In the genomic region with DNA sequence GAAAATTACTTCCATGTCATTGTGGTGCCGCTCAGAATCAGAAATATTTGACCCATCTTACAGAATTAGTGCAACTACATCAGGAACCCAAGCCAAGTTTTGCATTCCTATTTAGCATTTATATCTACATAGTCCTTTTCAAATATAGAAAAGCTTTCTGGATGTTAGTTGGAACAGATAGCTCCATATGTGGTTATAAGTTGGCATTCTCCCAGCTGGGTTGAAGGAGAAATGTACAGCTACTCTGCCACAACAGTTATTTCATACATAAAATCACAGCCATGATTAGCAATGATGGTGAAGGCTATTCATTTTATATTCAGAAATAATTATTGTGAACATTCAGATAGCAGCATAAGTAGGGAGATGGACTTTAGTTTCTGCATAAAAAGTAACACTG, we compare ENCODE assay signal across 20 cellular contexts. TPM values are rescaled to one million over a fixed set of nuclear protein-coding genes. Genes with fewer than 3 reads are reported as not detected.
DNase-seq lines count a peak whose midpoint lies in the region; ATAC-seq and TF ChIP-seq lines count a peak whose summit lies in the region.
"Had no signal": no experiment of that assay in that cellular context is flagged by ENCODE, and none has a peak within 500 bp of the region (broad histone marks: within the 10 kb centered on the region; RNA-seq: fewer than 3 reads in every experiment).

No MANE protein-coding gene starts in this region.

- no peak overlapping the region for H3K4me3 ChIP-seq in DOHH2 (ENCODE audit: low read length)
- no peak overlapping the region for H3K4me3 ChIP-seq in IMR-90 (ENCODE audit: insufficient read depth, low read depth, low read length)
- H3K4me3 ChIP-seq in right lobe of liver = no peak overlapping the region
- H3K4me3 ChIP-seq: GM23248 had no signal

- peaks cover 0 to 1% (median 0%) of the 10 kb centered on the region in 5 donors for H3K27me3 Mint-ChIP-seq in naive thymus-derived CD8-positive, alpha-beta T cell

- no peaks in the 10 kb centered on the region for H3K9me1 ChIP-seq in IMR-90 (ENCODE audit: insufficient read depth, low read length)

- no peak overlapping the region for H2BK5ac ChIP-seq in IMR-90 (ENCODE audit: low read depth, low read length, poor library complexity, severe bottlenecking)

- no peaks in the 10 kb centered on the region for H3K79me1 ChIP-seq in IMR-90 (ENCODE audit: low read depth in 1 of 2, low read length in 2 of 2)

- WGBS in IMR-90 (ENCODE audit: extremely low coverage in 2 of 2, insufficient read length in 1 of 2), 2 experiments = no CpG with 5 or more reads among the region's 1 CpG
- WGBS in right lobe of liver (ENCODE audit: insufficient coverage, low coverage, low lambda C conversion rate, missing lambda C conversion rate) = 70% methylated on average over 1 of the region's 1 CpG

- peaks cover 0 to 8% (median 0%) of the 10 kb centered on the region in 9 donors for H3K9me3 Mint-ChIP-seq in naive thymus-derived CD8-positive, alpha-beta T cell

- H3K9me2 ChIP-seq in DOHH2 (replicated peaks; ENCODE audit: control insufficient read depth, low read length) = no peaks in the 10 kb centered on the region

- peaks cover 0 to 4% (median 0%) of the 10 kb centered on the region in 3 donors for H3K36me3 Mint-ChIP-seq in naive thymus-derived CD8-positive, alpha-beta T cell

- H3K14ac ChIP-seq in IMR-90 (replicated peaks; ENCODE audit: low read depth, low read length) = no peak overlapping the region

- H3K9ac ChIP-seq in IMR-90 (ENCODE audit: low read depth, low read length) = no peak overlapping the region
- H3K9ac ChIP-seq: GM23248, KMS-11 had no signal

- H3K4me1 ChIP-seq in DOHH2 (ENCODE audit: control insufficient read depth, low read length) (peaks cover 32% of the 10 kb centered on the region), IMR-90 (ENCODE audit: control insufficient read depth, insufficient read depth, low read length) (peaks cover 4% of the 10 kb centered on the region), right lobe of liver (no peaks in the 10 kb centered on the region)

- 0 out of 2 replicates have a peak, but pooled peaks cover 3% of the 10 kb centered on the region for H3F3A ChIP-seq in DOHH2 (ENCODE audit: control insufficient read depth, insufficient read depth)

- no peaks in the 10 kb centered on the region for H3K27me3 ChIP-seq in DOHH2 (ENCODE audit: control insufficient read depth, low read length)
- no peaks in the 10 kb centered on the region; the same call in 1 of the 2 replicates for H3K27me3 ChIP-seq in IMR-90 (ENCODE audit: control insufficient read depth, insufficient read depth, low read length)
- no peaks in the 10 kb centered on the region for H3K27me3 ChIP-seq in right lobe of liver

- ATAC-seq in IMR-90 (ENCODE audit: low read depth) (no peak), right lobe of liver (no peak)
- ATAC-seq in naive thymus-derived CD8-positive, alpha-beta T cell = no peak
- ATAC-seq: SK-N-SH treated with all-trans-retinoic acid at 6 μM for 48 hours had no signal

- DNase-seq in IMR-90 (peak; percentile 8), iris pigment epithelial cell (ENCODE audit: low read depth) (peak; percentile 6), right lobe of liver (no peak), NCI-H748 (lab: John Stamatoyannopoulos, UW; ENCODE audit: unreplicated experiment) (no peak)
- no peak for DNase-seq in naive thymus-derived CD8-positive, alpha-beta T cell
- DNase-seq: ACHN, GF-D8, GM23248, NCI-H1417, NCI-H1930, NCI-H69, RPMI8226, SHP77 treated with DMSO at 0.1 percent for 48 hours, T-helper 1 cell had no signal

- H3K27ac ChIP-seq in DOHH2 (ENCODE audit: low read depth, low read length) (no peak overlapping the region), IMR-90 (ENCODE audit: insufficient read depth, low read length) (no peak overlapping the region), angular gyrus (ENCODE audit: low read depth, low read length) (peak overlapping the region; percentile 19), right lobe of liver (no peak overlapping the region)
- H3K27ac ChIP-seq: GM23248, KMS-11 had no signal

- no peaks in the 10 kb centered on the region for H3K36me3 ChIP-seq in DOHH2 (ENCODE audit: control insufficient read depth, low read length)
- no peaks in the 10 kb centered on the region for H3K36me3 ChIP-seq in IMR-90 (ENCODE audit: control insufficient read depth, insufficient read depth, low read length)
- no peaks in the 10 kb centered on the region for H3K36me3 ChIP-seq in right lobe of liver

- no peak overlapping the region for H2BK120ac ChIP-seq in IMR-90 (ENCODE audit: low read depth, low read length)

- H3K9me3 ChIP-seq in DOHH2 (ENCODE audit: control insufficient read depth, insufficient read depth, low read length) = no peaks in the 10 kb centered on the region
- peaks cover 7% of the 10 kb centered on the region for H3K9me3 ChIP-seq in IMR-90 (ENCODE audit: control insufficient read depth, insufficient read depth, low read length)
- H3K9me3 ChIP-seq in right lobe of liver = no peaks in the 10 kb centered on the region

- no peak overlapping the region for H4K8ac ChIP-seq in IMR-90 (ENCODE audit: low read depth in 2 of 2, low read length in 2 of 2)

- no peak overlapping the region for H3K27ac Mint-ChIP-seq in naive thymus-derived CD8-positive, alpha-beta T cell

- TF ChIP-seq POLR2A in IMR-90 (IDR thresholded peaks at IDR 0.05; ENCODE audit: low read depth, low read length) (no peak), right lobe of liver (IDR thresholded peaks at IDR 0.05) (no peak)

- POLR2A ChIA-PET in IMR-90 (lab: Charles Lee; ENCODE audit: unreplicated experiment) = no interaction called here
- POLR2A ChIA-PET in naive thymus-derived CD8-positive, alpha-beta T cell (lab: Charles Lee) = interaction anchor here (1.2 kb wide), 1 partner anchor 35 kb away, joined by 3 read pairs; no protein-coding TSS in a partner anchor

- intact Hi-C loops in IMR-90 (cut with micrococcal nuclease) = no loop called here
- intact Hi-C loops in right lobe of liver (cut with DNase I) = no loop called here

- peaks cover 0 to 6% (median 5%) of the 10 kb centered on the region in 4 donors for H3K4me1 Mint-ChIP-seq in naive thymus-derived CD8-positive, alpha-beta T cell

- TF ChIP-seq RAD21 in IMR-90 (IDR thresholded peaks at IDR 0.05; ENCODE audit: low read length) = no peak

- dilution Hi-C loops in IMR-90 (cut with HindIII; ENCODE audit: low sequenced_read_pairs, unreplicated experiment) = no loop called here

- CTCF ChIA-PET in IMR-90 (lab: Yijun Ruan, JAX) = interaction anchor here (1.1 kb wide), 1 partner anchor 25 kb away, joined by 3 read pairs; no protein-coding TSS in a partner anchor

- in situ Hi-C loops in IMR-90 (cut with MboI; ENCODE audit: low sequenced_read_pairs) = loop anchor here (5.0 kb wide), 1 partner anchor 68 kb away; a partner anchor contains a TSS

- H3K18ac ChIP-seq in IMR-90 (ENCODE audit: low read depth, low read length) = no peak overlapping the region

- no peak overlapping the region for H3K4ac ChIP-seq in IMR-90 (ENCODE audit: low read depth, low read length)

- no peak overlapping the region for H2AFZ ChIP-seq in IMR-90 (replicated peaks; ENCODE audit: low read length, poor library complexity)
- H2AFZ ChIP-seq: GM23248 had no signal

- no TSS peak for BruUV-seq in IMR-90 (replicated peaks; lab: Mats Ljungman, UMichigan)

- no peak overlapping the region for H4K5ac ChIP-seq in IMR-90 (ENCODE audit: low read depth, low read length)

- no peak overlapping the region for H3K4me3 Mint-ChIP-seq in naive thymus-derived CD8-positive, alpha-beta T cell

- no peak overlapping the region for H4K91ac ChIP-seq in IMR-90 (ENCODE audit: insufficient read depth, low read depth, low read length)

- no peaks in the 10 kb centered on the region for H3K79me2 ChIP-seq in DOHH2 (ENCODE audit: control insufficient read depth, low read length)

- H3K4me2 ChIP-seq in DOHH2 (ENCODE audit: low read length) (0 out of 2 replicates have a peak overlapping the region, but pooled peaks have one; percentile 16), IMR-90 (ENCODE audit: low read depth, low read length) (no peak overlapping the region)
- H3K4me2 ChIP-seq: KMS-11 had no signal

- H2BK15ac ChIP-seq in IMR-90 (ENCODE audit: low read depth, low read length) = no peak overlapping the region

- H4K20me1 ChIP-seq in DOHH2 (ENCODE audit: control insufficient read depth, insufficient read depth, low read depth, low read length) (no peaks in the 10 kb centered on the region), IMR-90 (ENCODE audit: insufficient read depth, low read length) (no peaks in the 10 kb centered on the region)

- no peak overlapping the region for H3K23ac ChIP-seq in IMR-90 (ENCODE audit: low read depth, low read length)

- H2BK20ac ChIP-seq in IMR-90 (ENCODE audit: low read depth, low read length) = no peak overlapping the region

- no peak overlapping the region for H2AK5ac ChIP-seq in IMR-90 (ENCODE audit: low read depth, low read length)

- H2AK9ac ChIP-seq in IMR-90 (replicated peaks; ENCODE audit: low read depth, low read length, poor library complexity) = no peak overlapping the region

- TF ChIP-seq CTCF in DOHH2 (IDR thresholded peaks at IDR 0.05; ENCODE audit: low read depth, low read length, poor library complexity, severe bottlenecking) (no peak), IMR-90 (conservative IDR thresholded peaks at IDR 0.05; ENCODE audit: low read depth, low read length) (no peak), right lobe of liver (IDR thresholded peaks at IDR 0.05) (no peak)

- H3K56ac ChIP-seq in IMR-90 (ENCODE audit: extremely low read depth, insufficient read depth, low read length) = no peak overlapping the region

RNA-seq across cellular contexts. Expression of a gene that starts 28.2 kb away (rescaled TPM):
- total RNA-seq in IMR-90 (2012; rRNA removed) (not detected in 2 replicates), right lobe of liver (100 to 1,000 TPM; 285 to 486 (median 374) TPM)
- not detected in 2 replicates for polyA plus RNA-seq in IMR-90 (2012; rRNA removed)
- polyA plus RNA-seq in IMR-90 (2012; cell fraction: cytosol; rRNA removed) = not detected in 2 replicates
- 0.08 TPM in 1 of 2 replicates, not detected in the other for polyA plus RNA-seq in IMR-90 (2012; cell fraction: nucleus; rRNA removed; ENCODE audit: low replicate concordance)
- total RNA-seq in naive thymus-derived CD8-positive, alpha-beta T cell = under 1 TPM in 1 of 2 experiments, not detected in 1; 0.16 TPM
- under 1 TPM in 1 of 3 donors, not detected in 2; 0.16 TPM for polyA plus RNA-seq in naive thymus-derived CD8-positive, alpha-beta T cell
- total RNA-seq: Daoy, GM23248, M059J had no signal
- polyA plus RNA-seq: GM23248 had no signal

RNA-seq across cellular contexts. Expression of a gene that starts 39.4 kb away (rescaled TPM):
- total RNA-seq in IMR-90 (2012; rRNA removed) (2.0 and 2.2 TPM in 2 replicates), right lobe of liver (1 to 10 TPM; 2.6 to 4.9 (median 3.6) TPM)
- 9.6 and 10.6 TPM in 2 replicates for polyA plus RNA-seq in IMR-90 (2012; rRNA removed)
- polyA plus RNA-seq in IMR-90 (2012; cell fraction: cytosol; rRNA removed) = 5.9 and 7.9 TPM in 2 replicates
- 11.5 and 12.8 TPM in 2 replicates for polyA plus RNA-seq in IMR-90 (2012; cell fraction: nucleus; rRNA removed; ENCODE audit: low replicate concordance)
- 1 to 10 TPM; 1.6 to 2.1 TPM for total RNA-seq in naive thymus-derived CD8-positive, alpha-beta T cell
- under 1 TPM in 2 of 3 donors, not detected in 1; 0.27 to 0.28 TPM for polyA plus RNA-seq in naive thymus-derived CD8-positive, alpha-beta T cell

RNA-seq across cellular contexts. Expression of a gene that starts 45.9 kb away (rescaled TPM):
- not detected in 2 replicates for total RNA-seq in IMR-90 (2012; rRNA removed)
- polyA plus RNA-seq in IMR-90 (2012; rRNA removed) = not detected in 2 replicates
- polyA plus RNA-seq in IMR-90 (2012; cell fraction: cytosol; rRNA removed) = not detected in 2 replicates
- polyA plus RNA-seq in IMR-90 (2012; cell fraction: nucleus; rRNA removed; ENCODE audit: low replicate concordance) = not detected in 2 replicates
- total RNA-seq in right lobe of liver = 1 to 10 TPM in 1 of 6 experiments, not detected in 5; 1.0 TPM
- total RNA-seq in naive thymus-derived CD8-positive, alpha-beta T cell = not detected
- not detected for polyA plus RNA-seq in naive thymus-derived CD8-positive, alpha-beta T cell
- total RNA-seq: Daoy, GM23248 had no signal
- polyA plus RNA-seq: GM23248 had no signal

Comparison
In these comparisons a context has a peak if more than half of its experiments do, and no peak if none do; other contexts are left out.
1. DNase-seq: peak in IMR-90 (single experiment) and iris pigment epithelial cell (single experiment); none in right lobe of liver (0 of 3), naive thymus-derived CD8-positive, alpha-beta T cell (0 of 10) and NCI-H748 (single experiment).
2. RNA of a gene that starts 28.2 kb away (total RNA-seq): 285 to 486 TPM in right lobe of liver; 0.16 TPM in naive thymus-derived CD8-positive, alpha-beta T cell and not detected in IMR-90; every median in the first group is over 100 times any median in the second.